Comparison of ENCODE assay signal across 29 cellular contexts in genomic region chr1:45067806-45068205, GRCh38.
"Had no signal": no experiment of that assay in that cellular context is flagged by ENCODE, and none has a peak within 500 bp of the region (broad histone marks: within the 10 kb centered on the region; RNA-seq: fewer than 3 reads in every experiment).

No MANE protein-coding gene starts in this region.

- ATAC-seq: stimulated activated effector memory CD8-positive, alpha-beta T cell treated with anti-CD3 and anti-CD28 coated beads, Interleukin-12 subunit alpha, Interleukin-12 subunit beta, amount 100 ng/mL, for 72 hours; stimulated activated memory B cell treated with anti-CD40 and anti-IgM and Interleukin-4, amounts not matched to agents 10 μg/mL and 1 μg/mL and 100 μg/mL, for 72 hours; stimulated activated naive B cell treated with anti-CD40 and anti-IgM and Interleukin-4, amounts not matched to agents 10 μg/mL and 1 μg/mL and 100 μg/mL, for 72 hours; stimulated activated naive CD8-positive, alpha-beta T cell treated with anti-CD3 and anti-CD28 coated beads, Interleukin-15, amount 100 ng/mL, for 72 hours; stimulated activated naive CD8-positive, alpha-beta T cell treated with anti-CD3 and anti-CD28 coated beads, Interleukin-15, Interleukin-2, amounts not matched to agents 100 U/mL and 50 U/mL, for 24 hours; upper lobe of right lung had no signal

- H3K9me3 ChIP-seq: stomach, suprapubic skin, testis, thoracic aorta, thyroid gland, transverse colon, upper lobe of left lung, upper lobe of right lung, uterus, vagina had no signal

- H3K4me1 ChIP-seq: stomach, suprapubic skin, testis, thyroid gland, tibial artery, tibial nerve, transverse colon, upper lobe of left lung, upper lobe of right lung, uterus, vagina had no signal

- H3K27me3 ChIP-seq: stomach, suprapubic skin, testis, thyroid gland, tibial artery, tibial nerve, transverse colon, upper lobe of left lung, upper lobe of right lung, uterus, vagina had no signal

- H3K36me3 Mint-ChIP-seq: stimulated activated effector memory CD8-positive, alpha-beta T cell treated with anti-CD3 and anti-CD28 coated beads, Interleukin-12 subunit alpha, Interleukin-12 subunit beta, amount 100 ng/mL, for 72 hours; stimulated activated naive B cell treated with anti-CD40 and anti-IgM and Interleukin-4, amounts not matched to agents 10 μg/mL and 1 μg/mL and 100 μg/mL, for 72 hours; type B pancreatic cell had no signal

- H3K4me1 Mint-ChIP-seq: stimulated activated effector memory CD8-positive, alpha-beta T cell treated with anti-CD3 and anti-CD28 coated beads, Interleukin-12 subunit alpha, Interleukin-12 subunit beta, amount 100 ng/mL, for 72 hours; stimulated activated memory B cell treated with anti-CD40 and anti-IgM and Interleukin-4, amounts not matched to agents 10 μg/mL and 1 μg/mL and 100 μg/mL, for 72 hours; stimulated activated naive B cell treated with anti-CD40 and anti-IgM and Interleukin-4, amounts not matched to agents 10 μg/mL and 1 μg/mL and 100 μg/mL, for 72 hours had no signal

- H3K27ac ChIP-seq: stomach, suprapubic skin, testis, thoracic aorta, thyroid gland, tibial artery, tibial nerve, transverse colon, upper lobe of left lung, upper lobe of right lung, uterus, vagina had no signal

- DNase-seq: stimulated activated CD4-positive, alpha-beta T cell treated with anti-CD3 and anti-CD28 coated beads, Interleukin-2, amount 100 ng/mL, for 48 hours; stimulated activated CD4-positive, alpha-beta T cell treated with anti-CD3 and anti-CD28 coated beads, Interleukin-4, amount 100 ng/mL, for 1 hour; stimulated activated CD4-positive, alpha-beta T cell treated with anti-CD3 and anti-CD28 coated beads, Interleukin-4, amount 100 ng/mL, for 24 hours; stimulated activated CD4-positive, alpha-beta T cell treated with anti-CD3 and anti-CD28 coated beads, Interleukin-4, amount 100 ng/mL, for 4 hours; stimulated activated CD8-positive, alpha-beta memory T cell treated with anti-CD3 and anti-CD28 coated beads, Interleukin-4, amount 100 ng/mL, for 48 hours; stimulated activated naive B cell treated with anti-CD40 and anti-IgM and Interleukin-4, amounts not matched to agents 10 μg/mL and 1 μg/mL and 100 μg/mL, for 72 hours; stimulated activated naive CD4-positive, alpha-beta T cell; stimulated activated naive CD4-positive, alpha-beta T cell treated with Interleukin-2 at 50 U/mL for 16 hours; stimulated activated naive CD8-positive, alpha-beta T cell treated with anti-CD3 and anti-CD28 coated beads, Interleukin-15, amount 100 ng/mL, for 72 hours; stimulated activated naive CD8-positive, alpha-beta T cell treated with anti-CD3 and anti-CD28 coated beads, Interleukin-15, Interleukin-2, amounts not matched to agents 100 U/mL and 50 U/mL, for 24 hours; stomach; substantia nigra; testis; thyroid gland; tibial artery; transverse colon; trophoblast cell; upper lobe of left lung; upper lobe of right lung; uterus had no signal

- H3K27ac Mint-ChIP-seq: stimulated activated effector memory CD8-positive, alpha-beta T cell treated with anti-CD3 and anti-CD28 coated beads, Interleukin-12 subunit alpha, Interleukin-12 subunit beta, amount 100 ng/mL, for 72 hours; stimulated activated memory B cell treated with anti-CD40 and anti-IgM and Interleukin-4, amounts not matched to agents 10 μg/mL and 1 μg/mL and 100 μg/mL, for 72 hours; stimulated activated naive B cell treated with anti-CD40 and anti-IgM and Interleukin-4, amounts not matched to agents 10 μg/mL and 1 μg/mL and 100 μg/mL, for 72 hours; stimulated activated naive CD8-positive, alpha-beta T cell treated with anti-CD3 and anti-CD28 coated beads, Interleukin-15, amount 100 ng/mL, for 72 hours; stimulated activated naive CD8-positive, alpha-beta T cell treated with anti-CD3 and anti-CD28 coated beads, Interleukin-15, Interleukin-2, amounts not matched to agents 100 ng/mL and 50 ng/mL, for 24 hours; type B pancreatic cell had no signal

- H3K4me3 Mint-ChIP-seq: stimulated activated effector memory CD8-positive, alpha-beta T cell treated with anti-CD3 and anti-CD28 coated beads, Interleukin-12 subunit alpha, Interleukin-12 subunit beta, amount 100 ng/mL, for 72 hours; stimulated activated memory B cell treated with anti-CD40 and anti-IgM and Interleukin-4, amounts not matched to agents 10 μg/mL and 1 μg/mL and 100 μg/mL, for 72 hours; stimulated activated naive B cell treated with anti-CD40 and anti-IgM and Interleukin-4, amounts not matched to agents 10 μg/mL and 1 μg/mL and 100 μg/mL, for 72 hours; stimulated activated naive CD8-positive, alpha-beta T cell treated with anti-CD3 and anti-CD28 coated beads, Interleukin-15, amount 100 ng/mL, for 72 hours; stimulated activated naive CD8-positive, alpha-beta T cell treated with anti-CD3 and anti-CD28 coated beads, Interleukin-15, Interleukin-2, amounts not matched to agents 100 ng/mL and 50 ng/mL, for 24 hours; type B pancreatic cell had no signal

- H3K27me3 Mint-ChIP-seq: stimulated activated memory B cell treated with anti-CD40 and anti-IgM and Interleukin-4, amounts not matched to agents 10 μg/mL and 1 μg/mL and 100 μg/mL, for 72 hours; stimulated activated naive B cell treated with anti-CD40 and anti-IgM and Interleukin-4, amounts not matched to agents 10 μg/mL and 1 μg/mL and 100 μg/mL, for 72 hours; stimulated activated naive CD8-positive, alpha-beta T cell treated with anti-CD3 and anti-CD28 coated beads, Interleukin-15, amount 100 ng/mL, for 72 hours; stimulated activated naive CD8-positive, alpha-beta T cell treated with anti-CD3 and anti-CD28 coated beads, Interleukin-15, Interleukin-2, amounts not matched to agents 100 ng/mL and 50 ng/mL, for 24 hours had no signal

- FAIRE-seq: urothelium cell line had no signal
